11 cellular contexts compared by ENCODE assay signal in the genomic region with DNA sequence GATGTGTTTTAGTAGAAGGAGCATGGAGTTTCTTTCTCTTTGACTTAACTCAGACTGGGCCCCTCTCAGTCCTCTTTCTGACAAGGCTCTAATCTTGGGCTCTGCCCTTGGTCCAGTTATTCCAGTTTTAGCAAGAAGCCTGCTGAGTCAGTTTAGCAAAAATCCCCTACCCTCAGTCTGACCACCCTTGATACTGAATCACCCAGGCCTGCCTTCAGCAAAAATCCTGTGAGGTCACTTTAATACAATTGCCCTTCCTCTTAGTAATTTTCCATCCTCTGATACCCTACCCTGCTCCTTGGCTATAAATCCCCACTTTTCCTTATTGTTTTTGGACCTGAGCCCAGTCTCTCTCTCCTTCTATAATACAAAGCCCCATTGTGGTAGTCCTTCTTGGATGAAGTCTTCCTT.
DNase-seq lines count a peak whose midpoint lies in the region; ATAC-seq and TF ChIP-seq lines count a peak whose summit lies in the region.
"Had no signal": no experiment of that assay in that cellular context is flagged by ENCODE, and none has a peak within 500 bp of the region (broad histone marks: within the 10 kb centered on the region; RNA-seq: fewer than 3 reads in every experiment).

No MANE protein-coding gene starts in this region.

- CTCF ChIA-PET in activated CD4-positive, alpha-beta T cell treated with anti-CD3 and anti-CD28 coated beads, Interleukin-2, amount 10 ng/mL, durations not matched to agents 7 days and 5 days (lab: Charles Lee), result no interaction called here

- DNase-seq in AG08396 (ENCODE audit: low spot score) (peak; percentile 41), HT-29 (ENCODE audit: low spot score) (peak; percentile 95), body of pancreas (peak in 1 of 4 donors; percentile 25), left colon (peak in 1 of 2 donors; percentile 3), dorsolateral prefrontal cortex (no peak)
- DNase-seq in activated CD4-positive, alpha-beta T cell treated with anti-CD3 and anti-CD28 coated beads, Interleukin-2, amount 10 ng/mL, durations not matched to agents 7 days and 5 days, result no peak
- no peak for DNase-seq in effector CD8-positive, alpha-beta T cell (lab: John Stamatoyannopoulos, UW)
- DNase-seq: DND-41, hypothalamus, upper lobe of left lung had no signal

- H3K4me3 ChIP-seq in body of pancreas (no peak overlapping the region), dorsolateral prefrontal cortex (no peak overlapping the region)
- H3K4me3 ChIP-seq: upper lobe of left lung had no signal

- no peaks in the 10 kb centered on the region for H3K4me1 ChIP-seq in body of pancreas
- H3K4me1 ChIP-seq: upper lobe of left lung had no signal

- H3K9me3 ChIP-seq in body of pancreas, result no peaks in the 10 kb centered on the region
- H3K9me3 ChIP-seq: upper lobe of left lung had no signal

- no peaks in the 10 kb centered on the region for H3K36me3 ChIP-seq in body of pancreas (replicated peaks in 1 of 2; ENCODE audit: insufficient read depth in 1 of 2, low read depth in 2 of 2)
- H3K36me3 ChIP-seq: upper lobe of left lung had no signal

- no peak overlapping the region for H3K27ac Mint-ChIP-seq in activated CD4-positive, alpha-beta T cell treated with anti-CD3 and anti-CD28 coated beads, Interleukin-2, amount 10 ng/mL, durations not matched to agents 7 days and 5 days

- no peaks in the 10 kb centered on the region for H3K36me3 Mint-ChIP-seq in activated CD4-positive, alpha-beta T cell treated with anti-CD3 and anti-CD28 coated beads, Interleukin-2, amount 10 ng/mL, durations not matched to agents 7 days and 5 days (ENCODE audit: low read depth)

- H3K9me3 Mint-ChIP-seq in activated CD4-positive, alpha-beta T cell treated with anti-CD3 and anti-CD28 coated beads, Interleukin-2, amount 10 ng/mL, durations not matched to agents 7 days and 5 days, result peaks cover 4% of the 10 kb centered on the region

- H3K27me3 ChIP-seq in body of pancreas (no peaks in the 10 kb centered on the region), dorsolateral prefrontal cortex (no peaks in the 10 kb centered on the region)
- H3K27me3 ChIP-seq: upper lobe of left lung had no signal

- H3K4me3 Mint-ChIP-seq in activated CD4-positive, alpha-beta T cell treated with anti-CD3 and anti-CD28 coated beads, Interleukin-2, amount 10 ng/mL, durations not matched to agents 7 days and 5 days, result no peak overlapping the region

- no peak for TF ChIP-seq POLR2A in body of pancreas (IDR thresholded peaks at IDR 0.05)

- intact Hi-C loops in body of pancreas (cut with DNase I) (no loop called here), left colon (cut with DNase I, micrococcal nuclease) (no loop called here), dorsolateral prefrontal cortex (cut with DNase I) (no loop called here)

- no peaks in the 10 kb centered on the region for H3K4me1 Mint-ChIP-seq in activated CD4-positive, alpha-beta T cell treated with anti-CD3 and anti-CD28 coated beads, Interleukin-2, amount 10 ng/mL, durations not matched to agents 7 days and 5 days

- ATAC-seq in body of pancreas, result peak; percentile 77
- peak; percentile 85 for ATAC-seq in left colon
- no peak for ATAC-seq in HG02840 (IDR thresholded peaks at IDR 0.05; ENCODE audit: low FRiP score, unreplicated experiment)

- TF ChIP-seq CTCF in body of pancreas (IDR thresholded peaks at IDR 0.05) (no peak), dorsolateral prefrontal cortex (IDR thresholded peaks at IDR 0.05 in 54 of 56, conservative IDR thresholded peaks at IDR 0.05 in 2 of 56; ENCODE audit: low read depth in 1 of 56, partially characterized antibody in 56 of 56) (no peak)

- POLR2A ChIA-PET in activated CD4-positive, alpha-beta T cell treated with anti-CD3 and anti-CD28 coated beads, Interleukin-2, amount 10 ng/mL, durations not matched to agents 7 days and 5 days (lab: Charles Lee), result no interaction called here

- H3K27ac ChIP-seq in body of pancreas, result peak overlapping the region in 3 of 4 donors; percentile 26 to 48 (median 38)
- H3K27ac ChIP-seq in dorsolateral prefrontal cortex, result no peak overlapping the region
- H3K27ac ChIP-seq: upper lobe of left lung had no signal

- H3K27me3 Mint-ChIP-seq in activated CD4-positive, alpha-beta T cell treated with anti-CD3 and anti-CD28 coated beads, Interleukin-2, amount 10 ng/mL, durations not matched to agents 7 days and 5 days, result no peaks in the 10 kb centered on the region

Comparison
In these comparisons a context has a peak if more than half of its experiments do, and no peak if none do; other contexts are left out.
1. DNase-seq: peak in AG08396 (single experiment) and HT-29 (single experiment); none in activated CD4-positive, alpha-beta T cell treated with anti-CD3 and anti-CD28 coated beads, Interleukin-2, amount 10 ng/mL, durations not matched to agents 7 days and 5 days (single experiment), effector CD8-positive, alpha-beta T cell (single experiment) and dorsolateral prefrontal cortex (0 of 10).
2. H3K27ac ChIP-seq: peak in body of pancreas (3 of 4); none in dorsolateral prefrontal cortex (0 of 59).